Comparison of ENCODE assay signal across 1 cellular context in genomic region chr13:51909270-51909669, GRCh38.
TF ChIP-seq lines count a peak whose summit lies in the region.

No MANE protein-coding gene starts in this region.

TF ChIP-seq in GM12878, 131 proteins besides CTCF, POLR2A, EP300 and RAD21:
- TF ChIP-seq JUNB (IDR thresholded peaks at IDR 0.05) (peak; percentile 81), MTA2 (IDR thresholded peaks at IDR 0.05; ENCODE audit: low read depth) (peak; percentile 63), NFIC (IDR thresholded peaks at IDR 0.05; ENCODE audit: low read depth, low read length) (peak; percentile 56), ATF2 (IDR thresholded peaks at IDR 0.05; ENCODE audit: low read length) (peak; percentile 55; the same call in 1 of the 2 replicates)
